In genomic region chr11:8253566-8253965, GRCh38 we compare ENCODE assay signal across 23 cellular contexts. TPM values are rescaled to one million over a fixed set of nuclear protein-coding genes. Genes with fewer than 3 reads are reported as not detected.
DNase-seq lines count a peak whose midpoint lies in the region; ATAC-seq and TF ChIP-seq lines count a peak whose summit lies in the region.
"Had no signal": no experiment of that assay in that cellular context is flagged by ENCODE, and none has a peak within 500 bp of the region (broad histone marks: within the 10 kb centered on the region; RNA-seq: fewer than 3 reads in every experiment).

No MANE protein-coding gene starts in this region.

- no peaks in the 10 kb centered on the region for H3K79me2 ChIP-seq in H9 (ENCODE audit: insufficient read depth, low read length)
- peaks cover 74% of the 10 kb centered on the region for H3K79me2 ChIP-seq in neural progenitor cell (ENCODE audit: low read depth)

- H2BK120ac ChIP-seq in H9 (ENCODE audit: low read depth, low read length, poor library complexity, severe bottlenecking): no peak overlapping the region

- no peaks in the 10 kb centered on the region for H3F3A ChIP-seq in neural progenitor cell (ENCODE audit: low read depth)

- no peak overlapping the region for H4K8ac ChIP-seq in H9 (replicated peaks; ENCODE audit: insufficient read length, low read depth, low read length)

- CTCF ChIA-PET in activated CD8-positive, alpha-beta memory T cell treated with anti-CD3 and anti-CD28 coated beads, Interleukin-2, amount 10 ng/mL, durations not matched to agents 7 days and 5 days (lab: Charles Lee): interaction anchor here (1.3 kb wide), 1 partner anchor 10 kb away, joined by 4 read pairs; the partner anchor contains the start of gene LMO1

- no peak for ATAC-seq in activated CD8-positive, alpha-beta memory T cell treated with anti-CD3 and anti-CD28 coated beads, Interleukin-2, amount 10 ng/mL, durations not matched to agents 7 days and 5 days

- peak; percentile 1 for DNase-seq in activated CD8-positive, alpha-beta memory T cell treated with anti-CD3 and anti-CD28 coated beads, Interleukin-2, amount 50 U/mL, for 4 hours
- no peak for DNase-seq in activated CD8-positive, alpha-beta memory T cell treated with anti-CD3 and anti-CD28 coated beads, Interleukin-2, amount 10 ng/mL, durations not matched to agents 7 days and 5 days
- DNase-seq in H9 (peak; percentile 5), neural progenitor cell (ENCODE audit: low spot score) (no peak), spleen (peak; percentile 18), progenitor cell of endocrine pancreas (ENCODE audit: low spot score, unreplicated experiment) (no peak), NCI-H2081 treated with DMSO at 0.1 percent for 48 hours (lab: John Stamatoyannopoulos, UW) (no peak), NCI-H2107 treated with DMSO at 0.1 percent for 48 hours (lab: John Stamatoyannopoulos, UW; ENCODE audit: unreplicated experiment) (no peak)
- DNase-seq: CD8-positive, alpha-beta memory T cell; DMS 273 treated with DMSO at 0.1 percent for 48 hours; DMS79 treated with DMSO at 0.1 percent for 48 hours; KBM-7; MG63; NCI-H1105 treated with DMSO at 0.1 percent for 48 hours; NCI-H146; NCI-H1930; NCI-H446 treated with DMSO at 0.1 percent for 48 hours; NCI-H526; SHP77 had no signal

- no peaks in the 10 kb centered on the region for H3K23me2 ChIP-seq in H9 (ENCODE audit: insufficient read length, low read depth, low read length, poor library complexity, severe bottlenecking)

- no peak for TF ChIP-seq CTCF in H9 (conservative IDR thresholded peaks at IDR 0.05)
- TF ChIP-seq CTCF in neural progenitor cell (IDR thresholded peaks at IDR 0.05): no peak
- TF ChIP-seq CTCF in spleen (IDR thresholded peaks at IDR 0.05 in 8 of 11, conservative IDR thresholded peaks at IDR 0.05 in 3 of 11): no peak
- TF ChIP-seq CTCF in progenitor cell of endocrine pancreas (IDR thresholded peaks at IDR 0.05; ENCODE audit: unreplicated experiment): no peak

- H4K5ac ChIP-seq in H9 (ENCODE audit: insufficient read length, low read depth, low read length): no peak overlapping the region

- no peak overlapping the region for H3K56ac ChIP-seq in H9 (ENCODE audit: insufficient read length, low read depth, low read length)

- H3K9ac ChIP-seq in H9 (ENCODE audit: extremely low read depth, insufficient read length, low read length) (no peak overlapping the region), neural progenitor cell (no peak overlapping the region)

- H3K18ac ChIP-seq in H9 (ENCODE audit: insufficient read length, low read depth, low read length): no peak overlapping the region

- no peak overlapping the region for H3K27ac Mint-ChIP-seq in activated CD8-positive, alpha-beta memory T cell treated with anti-CD3 and anti-CD28 coated beads, Interleukin-2, amount 10 ng/mL, durations not matched to agents 7 days and 5 days
- no peak overlapping the region for H3K27ac Mint-ChIP-seq in H9
- H3K27ac Mint-ChIP-seq in neural progenitor cell: peak overlapping the region; percentile 21
- H3K27ac Mint-ChIP-seq in progenitor cell of endocrine pancreas: no peak overlapping the region
- H3K27ac Mint-ChIP-seq: B cell; CD8-positive, alpha-beta memory T cell had no signal

- intact Hi-C loops in spleen (cut with DNase I; ENCODE audit: low total_unique reads): no loop called here

- H3K27me3 Mint-ChIP-seq in activated CD8-positive, alpha-beta memory T cell treated with anti-CD3 and anti-CD28 coated beads, Interleukin-2, amount 10 ng/mL, durations not matched to agents 7 days and 5 days: no peaks in the 10 kb centered on the region
- H3K27me3 Mint-ChIP-seq in H9 (ENCODE audit: low read depth): peaks cover 17% of the 10 kb centered on the region
- peaks cover 10% of the 10 kb centered on the region for H3K27me3 Mint-ChIP-seq in neural progenitor cell (ENCODE audit: insufficient read depth, low read depth)
- H3K27me3 Mint-ChIP-seq in progenitor cell of endocrine pancreas: peaks cover 27% of the 10 kb centered on the region

- no peaks in the 10 kb centered on the region for H3K4me1 Mint-ChIP-seq in activated CD8-positive, alpha-beta memory T cell treated with anti-CD3 and anti-CD28 coated beads, Interleukin-2, amount 10 ng/mL, durations not matched to agents 7 days and 5 days
- H3K4me1 Mint-ChIP-seq in H9 (no peaks in the 10 kb centered on the region; a peak in 1 of 4 replicates), neural progenitor cell (peaks cover 6% of the 10 kb centered on the region), progenitor cell of endocrine pancreas (ENCODE audit: low read depth) (peaks cover 2% of the 10 kb centered on the region)
- H3K4me1 Mint-ChIP-seq: B cell; CD8-positive, alpha-beta memory T cell had no signal

- H2AFZ ChIP-seq in H9 (ENCODE audit: low read length): no peak overlapping the region
- no peak overlapping the region for H2AFZ ChIP-seq in neural progenitor cell (replicated peaks)

- H3K4me3 Mint-ChIP-seq in activated CD8-positive, alpha-beta memory T cell treated with anti-CD3 and anti-CD28 coated beads, Interleukin-2, amount 10 ng/mL, durations not matched to agents 7 days and 5 days: no peak overlapping the region
- H3K4me3 Mint-ChIP-seq in H9: no peak overlapping the region
- no peak overlapping the region for H3K4me3 Mint-ChIP-seq in neural progenitor cell
- no peak overlapping the region for H3K4me3 Mint-ChIP-seq in progenitor cell of endocrine pancreas (ENCODE audit: low read depth)
- H3K4me3 Mint-ChIP-seq: B cell; CD8-positive, alpha-beta memory T cell had no signal

- TF ChIP-seq POLR2A in spleen (IDR thresholded peaks at IDR 0.05): no peak

- no peak overlapping the region for H3K4me2 ChIP-seq in H9 (ENCODE audit: insufficient read depth, insufficient read length, low read length)
- H3K4me2 ChIP-seq in neural progenitor cell: no peak overlapping the region

- H3K4me3 ChIP-seq in neural progenitor cell (no peak overlapping the region), spleen (no peak overlapping the region)
- H3K4me3 ChIP-seq: MG63 had no signal

- no peaks in the 10 kb centered on the region for H3K27me3 ChIP-seq in H9 (ENCODE audit: insufficient read depth, low read length)
- no peaks in the 10 kb centered on the region for H3K27me3 ChIP-seq in neural progenitor cell
- peaks cover 0 to 1% (median 0%) of the 10 kb centered on the region in 7 donors for H3K27me3 ChIP-seq in spleen (replicated peaks in 1 of 7)
- H3K27me3 ChIP-seq: MG63 had no signal

- H3K23ac ChIP-seq in H9 (ENCODE audit: insufficient read length, low read depth, low read length): no peak overlapping the region

- no peak overlapping the region for H3K14ac ChIP-seq in H9 (ENCODE audit: insufficient read depth, low read length)

- H3K36me3 ChIP-seq in neural progenitor cell (no peaks in the 10 kb centered on the region), spleen (no peaks in the 10 kb centered on the region)
- H3K36me3 ChIP-seq: MG63 had no signal

- H3K4me1 ChIP-seq in H9 (ENCODE audit: insufficient read depth, low read length) (no peaks in the 10 kb centered on the region), neural progenitor cell (no peaks in the 10 kb centered on the region), spleen (no peaks in the 10 kb centered on the region)

- H2BK12ac ChIP-seq in H9 (ENCODE audit: insufficient read length, low read depth, low read length): no peak overlapping the region

- no peaks in the 10 kb centered on the region for H3K9me3 ChIP-seq in H9 (ENCODE audit: control insufficient read depth, low read depth, low read length)
- no peaks in the 10 kb centered on the region for H3K9me3 ChIP-seq in neural progenitor cell (ENCODE audit: low read depth)
- no peaks in the 10 kb centered on the region for H3K9me3 ChIP-seq in spleen
- H3K9me3 ChIP-seq: MG63 had no signal

- H2BK20ac ChIP-seq in H9 (ENCODE audit: low read depth, low read length, poor library complexity, severe bottlenecking): no peak overlapping the region

- H3K27ac ChIP-seq in H9 (ENCODE audit: insufficient read length, low read depth, low read length) (no peak overlapping the region), neural progenitor cell (no peak overlapping the region), spleen (no peak overlapping the region)
- H3K27ac ChIP-seq: 22Rv1, C4-2B, RWPE1 had no signal

- no peak overlapping the region for H2BK5ac ChIP-seq in H9 (ENCODE audit: insufficient read length, low read length)

- no CpG with 5 or more reads among the region's 12 CpGs for WGBS in H9 (ENCODE audit: extremely low coverage, insufficient read length, low lambda C conversion rate)
- 79 to 88% (median 83%) methylated on average over 12 of the region's 12 CpGs for WGBS in spleen, 5 donors

- H4K20me1 ChIP-seq in H9 (ENCODE audit: control insufficient read depth, insufficient read depth, insufficient read length) (no peaks in the 10 kb centered on the region), neural progenitor cell (ENCODE audit: low read depth) (no peaks in the 10 kb centered on the region)

- H2BK15ac ChIP-seq in H9 (ENCODE audit: low read depth, low read length): no peak overlapping the region

- no peaks in the 10 kb centered on the region for H3K36me3 Mint-ChIP-seq in activated CD8-positive, alpha-beta memory T cell treated with anti-CD3 and anti-CD28 coated beads, Interleukin-2, amount 10 ng/mL, durations not matched to agents 7 days and 5 days
- H3K36me3 Mint-ChIP-seq in H9 (ENCODE audit: insufficient read depth in 1 of 3, low read depth in 3 of 3): no peaks in the 10 kb centered on the region
- no peaks in the 10 kb centered on the region for H3K36me3 Mint-ChIP-seq in neural progenitor cell
- no peaks in the 10 kb centered on the region for H3K36me3 Mint-ChIP-seq in progenitor cell of endocrine pancreas (ENCODE audit: insufficient read depth)
- H3K36me3 Mint-ChIP-seq: CD8-positive, alpha-beta memory T cell had no signal

- no peak overlapping the region for H2AK5ac ChIP-seq in H9 (ENCODE audit: insufficient read length, low read length)

- no peak overlapping the region for H3T11ph ChIP-seq in H9 (ENCODE audit: low read length)

- H4K91ac ChIP-seq in H9 (ENCODE audit: insufficient read length, low read depth, low read length): no peak overlapping the region

- no peaks in the 10 kb centered on the region for H3K9me3 Mint-ChIP-seq in activated CD8-positive, alpha-beta memory T cell treated with anti-CD3 and anti-CD28 coated beads, Interleukin-2, amount 10 ng/mL, durations not matched to agents 7 days and 5 days (ENCODE audit: low read depth)
- H3K9me3 Mint-ChIP-seq in H9: no peaks in the 10 kb centered on the region
- H3K9me3 Mint-ChIP-seq in neural progenitor cell: no peaks in the 10 kb centered on the region
- H3K9me3 Mint-ChIP-seq in progenitor cell of endocrine pancreas (ENCODE audit: low read depth): no peaks in the 10 kb centered on the region
- H3K9me3 Mint-ChIP-seq: CD8-positive, alpha-beta memory T cell had no signal

- no peaks in the 10 kb centered on the region for H3K79me1 ChIP-seq in H9 (ENCODE audit: insufficient read depth, low read depth, low read length, poor library complexity, severe bottlenecking)

- H3K4ac ChIP-seq in H9 (ENCODE audit: low read depth, low read length): no peak overlapping the region

RNA-seq across cellular contexts. Expression of gene LMO1, which starts 10.1 kb away (rescaled TPM):
- total RNA-seq in activated CD8-positive, alpha-beta memory T cell treated with anti-CD3 and anti-CD28 coated beads, Interleukin-2, amount 10 ng/mL, durations not matched to agents 7 days and 5 days: not detected
- total RNA-seq in H9 (2021): 0.39 and 0.50 TPM in 2 replicates
- total RNA-seq in neural progenitor cell (ENCODE audit: low replicate concordance): 2.9 and 6.2 TPM in 2 replicates
- 1 to 10 TPM in 2 of 7 donors, under 1 TPM in 1, not detected in 4; 0.57 to 1.0 (median 1.0) TPM for total RNA-seq in spleen
- under 1 TPM in 2 of 3 donors, not detected in 1; 0.17 to 0.20 TPM for polyA plus RNA-seq in spleen
- total RNA-seq in progenitor cell of endocrine pancreas: 0.43 and 0.84 TPM in 2 replicates
- total RNA-seq: B cell; CD8-positive, alpha-beta memory T cell had no signal

Comparison
In these comparisons a context has a peak if more than half of its experiments do, and no peak if none do; other contexts are left out.
1. DNase-seq: peak in activated CD8-positive, alpha-beta memory T cell treated with anti-CD3 and anti-CD28 coated beads, Interleukin-2, amount 50 U/mL, for 4 hours (single experiment), H9 (single experiment) and spleen (single experiment); none in activated CD8-positive, alpha-beta memory T cell treated with anti-CD3 and anti-CD28 coated beads, Interleukin-2, amount 10 ng/mL, durations not matched to agents 7 days and 5 days (single experiment), neural progenitor cell (single experiment), progenitor cell of endocrine pancreas (single experiment), NCI-H2081 treated with DMSO at 0.1 percent for 48 hours (single experiment) and NCI-H2107 treated with DMSO at 0.1 percent for 48 hours (single experiment).